ENCODE assay signal across 10 cellular contexts in genomic region chr3:11288021-11288491, GRCh38. TPM values are rescaled to one million over a fixed set of nuclear protein-coding genes. Genes with fewer than 3 reads are reported as not detected.
DNase-seq lines count a peak whose midpoint lies in the region; ATAC-seq and TF ChIP-seq lines count a peak whose summit lies in the region.
"Had no signal": no experiment of that assay in that cellular context is flagged by ENCODE, and none has a peak within 500 bp of the region (broad histone marks: within the 10 kb centered on the region; RNA-seq: fewer than 3 reads in every experiment).

No MANE protein-coding gene starts in this region.

- 39% methylated on average over 2 of the region's 2 CpGs for WGBS in prostate gland

- no peak overlapping the region for H3K4me3 ChIP-seq in CD8-positive, alpha-beta T cell (ENCODE audit: low read depth, low read length)
- no peak overlapping the region for H3K4me3 ChIP-seq in OCI-LY3 (ENCODE audit: low read length)
- H3K4me3 ChIP-seq in choroid plexus epithelial cell (ENCODE audit: low read depth, low read length) = no peak overlapping the region
- H3K4me3 ChIP-seq in prostate gland = no peak overlapping the region

- no peak for TF ChIP-seq POLR2A in prostate gland (IDR thresholded peaks at IDR 0.05)

- intact Hi-C loops in CD8-positive, alpha-beta T cell (cut with DNase I, micrococcal nuclease) = no loop called here
- intact Hi-C loops in prostate gland (cut with DNase I) = no loop called here

- H3K27ac ChIP-seq in CD8-positive, alpha-beta T cell (ENCODE audit: low read depth, low read length) = no peak overlapping the region
- H3K27ac ChIP-seq in OCI-LY3 (ENCODE audit: low read length) = no peak overlapping the region
- H3K27ac ChIP-seq in prostate gland = peak overlapping the region in 1 of 2 donors; percentile 23

- peaks cover 4% of the 10 kb centered on the region; the same call in 1 of the 2 replicates for H3K79me2 ChIP-seq in OCI-LY3 (ENCODE audit: low read length)

- H3K27me3 Mint-ChIP-seq in CD8-positive, alpha-beta T cell (ENCODE audit: low read depth) = no peaks in the 10 kb centered on the region

- peaks cover 43% of the 10 kb centered on the region for H3K4me1 ChIP-seq in CD8-positive, alpha-beta T cell (ENCODE audit: insufficient read depth, low read length)
- H3K4me1 ChIP-seq in OCI-LY3 (ENCODE audit: low read length) = peaks cover 30% of the 10 kb centered on the region
- peaks cover 9% of the 10 kb centered on the region for H3K4me1 ChIP-seq in prostate gland (replicated peaks)

- H4K20me1 ChIP-seq in OCI-LY3 (ENCODE audit: insufficient read depth, low read length) = peaks cover 13% of the 10 kb centered on the region; the same call in 1 of the 2 replicates

- CTCF ChIA-PET in CD8-positive, alpha-beta T cell (lab: Charles Lee) = interaction anchor here (1.0 to 1.1 kb wide), 2 partner anchors 11 to 16 kb away, joined by 3 read pairs; partner anchors contain the start of gene ATG7

- H3K36me3 Mint-ChIP-seq in CD8-positive, alpha-beta T cell = peaks cover 20% of the 10 kb centered on the region

- POLR2A ChIA-PET in CD8-positive, alpha-beta T cell (lab: Charles Lee) = interaction anchor here (1.4 to 2.8 kb wide), 2 partner anchors 15 to 17 kb away, joined by 3 to 12 read pairs; partner anchors contain the start of gene ATG7

- no peaks in the 10 kb centered on the region for H3K27me3 ChIP-seq in CD8-positive, alpha-beta T cell (ENCODE audit: insufficient read depth, low read length)
- no peaks in the 10 kb centered on the region for H3K27me3 ChIP-seq in OCI-LY3 (ENCODE audit: low read depth, low read length)
- no peaks in the 10 kb centered on the region for H3K27me3 ChIP-seq in prostate gland (replicated peaks; ENCODE audit: insufficient read depth)

- no peak overlapping the region for H3K9ac ChIP-seq in OCI-LY3 (ENCODE audit: low read length)

- ATAC-seq in CD8-positive, alpha-beta T cell = no peak
- no peak for ATAC-seq in HG03175 (IDR thresholded peaks at IDR 0.05; ENCODE audit: unreplicated experiment)
- ATAC-seq in HG02885 (IDR thresholded peaks at IDR 0.05; ENCODE audit: poor library complexity, unreplicated experiment) = no peak

- H3K36me3 ChIP-seq in CD8-positive, alpha-beta T cell (ENCODE audit: insufficient read depth, low read length) = no peaks in the 10 kb centered on the region
- H3K36me3 ChIP-seq in OCI-LY3 (replicated peaks; ENCODE audit: low read depth, low read length) = peaks cover 22% of the 10 kb centered on the region
- H3K36me3 ChIP-seq in prostate gland = no peaks in the 10 kb centered on the region

- H2AFZ ChIP-seq in OCI-LY3 (ENCODE audit: low read depth, low read length) = no peak overlapping the region

- H3K27ac Mint-ChIP-seq in CD8-positive, alpha-beta T cell = peak overlapping the region; percentile 66

- H3K9me3 ChIP-seq in CD8-positive, alpha-beta T cell (ENCODE audit: low read length) = no peaks in the 10 kb centered on the region
- H3K9me3 ChIP-seq in OCI-LY3 (ENCODE audit: insufficient read depth, low read length) (no peaks in the 10 kb centered on the region), prostate gland (no peaks in the 10 kb centered on the region)

- peak overlapping the region; percentile 94; the same call in 1 of the 2 replicates for H3K4me2 ChIP-seq in OCI-LY3 (ENCODE audit: low read length)

- no peak overlapping the region for H3K4me3 Mint-ChIP-seq in CD8-positive, alpha-beta T cell

- no peak for TF ChIP-seq CTCF in CD8-positive, alpha-beta T cell (IDR thresholded peaks at IDR 0.05)
- TF ChIP-seq CTCF in OCI-LY3 (IDR thresholded peaks at IDR 0.05; ENCODE audit: low read depth, low read length) = no peak
- no peak for TF ChIP-seq CTCF in choroid plexus epithelial cell (conservative IDR thresholded peaks at IDR 0.05; ENCODE audit: low read depth, low read length)
- no peak for TF ChIP-seq CTCF in prostate gland (IDR thresholded peaks at IDR 0.05)

- H3K9me3 Mint-ChIP-seq in CD8-positive, alpha-beta T cell = no peaks in the 10 kb centered on the region
- H3K9me3 Mint-ChIP-seq: activated T-cell treated with anti-CD3 and anti-CD28 coated beads, Interleukin-2, amount 50 U/mL, for 4 hours had no signal

- DNase-seq in CD8-positive, alpha-beta T cell = no peak
- DNase-seq in choroid plexus epithelial cell (ENCODE audit: low read depth) (peak; percentile 48), prostate gland (ENCODE audit: low spot score) (peak; percentile 12), SKM-1 treated with dmso at 0.1 percent for 144 hours (lab: John Stamatoyannopoulos, UW; ENCODE audit: unreplicated experiment) (no peak)
- no peak for DNase-seq in stimulated activated CD4-positive, alpha-beta T cell treated with anti-CD3 and anti-CD28 coated beads, Interleukin-1b, Interleukin-23, amount 100 ng/mL, for 48 hours
- DNase-seq: activated T-cell treated with anti-CD3 and anti-CD28 coated beads, Interleukin-2, amount 50 U/mL, for 4 hours; NCI-H82 had no signal

- H3K4me1 Mint-ChIP-seq in CD8-positive, alpha-beta T cell (ENCODE audit: low read depth) = peaks cover 58% of the 10 kb centered on the region

RNA-seq across cellular contexts. Expression of gene ATG7, which starts 15.9 kb away (rescaled TPM):
- total RNA-seq in CD8-positive, alpha-beta T cell = 10 to 100 TPM; 21.3 to 23.8 TPM
- 10 to 100 TPM; 25.2 to 66.5 TPM for total RNA-seq in prostate gland

Comparison
In these comparisons a context has a peak if more than half of its experiments do, and no peak if none do; other contexts are left out.
1. DNase-seq: peak in choroid plexus epithelial cell (single experiment) and prostate gland (single experiment); none in CD8-positive, alpha-beta T cell (0 of 7), stimulated activated CD4-positive, alpha-beta T cell treated with anti-CD3 and anti-CD28 coated beads, Interleukin-1b, Interleukin-23, amount 100 ng/mL, for 48 hours (single experiment) and SKM-1 treated with dmso at 0.1 percent for 144 hours (single experiment).